ENCODE assay signal across 7 cellular contexts in genomic region chr2:102615620-102616436, GRCh38. TPM values are rescaled to one million over a fixed set of nuclear protein-coding genes. Genes with fewer than 3 reads are reported as not detected.
DNase-seq lines count a peak whose midpoint lies in the region; ATAC-seq and TF ChIP-seq lines count a peak whose summit lies in the region.

No MANE protein-coding gene starts in this region.

- TF ChIP-seq CTCF in GM10266 (IDR thresholded peaks at IDR 0.05; ENCODE audit: control insufficient read depth, insufficient read depth, low read depth, missing control alignments) (peak; percentile 88), IMR-90 (conservative IDR thresholded peaks at IDR 0.05; ENCODE audit: low read depth, low read length) (peak; percentile 91)

- no peak overlapping the region for H2BK20ac ChIP-seq in IMR-90 (ENCODE audit: low read depth, low read length)

- H4K8ac ChIP-seq in IMR-90 (ENCODE audit: low read depth in 2 of 2, low read length in 2 of 2): no peak overlapping the region

- intact Hi-C loops in IMR-90 (cut with micrococcal nuclease): loop anchor here (1.0 to 5.0 kb wide), 2 partner anchors 94 to 143 kb away; partner anchors contain the start of gene SLC9A4

- WGBS in IMR-90 (ENCODE audit: extremely low coverage in 2 of 2, insufficient read length in 1 of 2), 2 experiments: no CpG with 5 or more reads among the region's 5 CpGs

- no peak overlapping the region for H3K23ac ChIP-seq in IMR-90 (ENCODE audit: low read depth, low read length)

- in situ Hi-C loops in IMR-90 (cut with MboI; ENCODE audit: low sequenced_read_pairs): no loop called here

- no peaks in the 10 kb centered on the region for H3K79me1 ChIP-seq in IMR-90 (ENCODE audit: low read depth in 1 of 2, low read length in 2 of 2)

- H3K4me1 ChIP-seq in IMR-90 (ENCODE audit: control insufficient read depth, insufficient read depth, low read length): no peaks in the 10 kb centered on the region; the same call in 1 of the 2 replicates

- no peaks in the 10 kb centered on the region for H3K9me1 ChIP-seq in IMR-90 (ENCODE audit: insufficient read depth, low read length)

- TF ChIP-seq RAD21 in IMR-90 (IDR thresholded peaks at IDR 0.05; ENCODE audit: low read length): peak; percentile 90

- H3K36me3 ChIP-seq in IMR-90 (ENCODE audit: control insufficient read depth, insufficient read depth, low read length): no peaks in the 10 kb centered on the region

- no peak overlapping the region for H3K56ac ChIP-seq in IMR-90 (ENCODE audit: extremely low read depth, insufficient read depth, low read length)

- H3K9me3 ChIP-seq in IMR-90 (ENCODE audit: control insufficient read depth, insufficient read depth, low read length): no peaks in the 10 kb centered on the region

- no peak overlapping the region for H2BK120ac ChIP-seq in IMR-90 (ENCODE audit: low read depth, low read length)

- no peaks in the 10 kb centered on the region; the same call in 1 of the 2 replicates for H4K20me1 ChIP-seq in IMR-90 (ENCODE audit: insufficient read depth, low read length)

- no peak overlapping the region for H4K5ac ChIP-seq in IMR-90 (ENCODE audit: low read depth, low read length)

- POLR2A ChIA-PET in IMR-90 (lab: Charles Lee; ENCODE audit: unreplicated experiment): no interaction called here

- CTCF ChIA-PET in IMR-90 (lab: Yijun Ruan, JAX): interaction anchor here (0.5 to 1.8 kb wide), 13 partner anchors 10 to 147 kb away, joined by 3 to 11 read pairs (median 4); partner anchors contain the start of gene SLC9A4

- TF ChIP-seq POLR2A in IMR-90 (IDR thresholded peaks at IDR 0.05; ENCODE audit: low read depth, low read length): no peak

- H3K27ac ChIP-seq in IMR-90 (ENCODE audit: insufficient read depth, low read length): no peak overlapping the region

- H3K27me3 ChIP-seq in IMR-90 (ENCODE audit: control insufficient read depth, insufficient read depth, low read length): peaks cover 29% of the 10 kb centered on the region

- H3K14ac ChIP-seq in IMR-90 (replicated peaks; ENCODE audit: low read depth, low read length): no peak overlapping the region

- H2BK15ac ChIP-seq in IMR-90 (ENCODE audit: low read depth, low read length): no peak overlapping the region

- H2AK5ac ChIP-seq in IMR-90 (ENCODE audit: low read depth, low read length): no peak overlapping the region

- no peak overlapping the region for H3K4ac ChIP-seq in IMR-90 (ENCODE audit: low read depth, low read length)

- peak; percentile 81 for DNase-seq in GM10266 (ENCODE audit: extremely low spot score)
- peak; percentile 57 for DNase-seq in IMR-90
- DNase-seq in RPMI7951 (ENCODE audit: low read depth): peak; percentile 59
- peak; percentile 83 for DNase-seq in astrocyte of the hippocampus (ENCODE audit: low read depth, low spot score)
- DNase-seq in iPS-NIHi11 (ENCODE audit: low spot score): peak; percentile 80
- DNase-seq in stimulated activated CD4-positive, alpha-beta T cell treated with anti-CD3 and anti-CD28 coated beads, Interleukin-12 subunit alpha, Interleukin-12 subunit beta, amount 100 ng/mL, for 4 hours: peak; percentile 43

- no peak overlapping the region for H4K91ac ChIP-seq in IMR-90 (ENCODE audit: insufficient read depth, low read depth, low read length)

- no peak overlapping the region for H3K18ac ChIP-seq in IMR-90 (ENCODE audit: low read depth, low read length)

- dilution Hi-C loops in IMR-90 (cut with HindIII; ENCODE audit: low sequenced_read_pairs, unreplicated experiment): no loop called here

- ATAC-seq in GM21529 (IDR thresholded peaks at IDR 0.05; ENCODE audit: unreplicated experiment): peak; percentile 85
- ATAC-seq in IMR-90 (ENCODE audit: low read depth): peak; percentile 99

- no peak overlapping the region for H2AFZ ChIP-seq in IMR-90 (replicated peaks; ENCODE audit: low read length, poor library complexity)

- H2AK9ac ChIP-seq in IMR-90 (replicated peaks; ENCODE audit: low read depth, low read length, poor library complexity): no peak overlapping the region

- H2BK5ac ChIP-seq in IMR-90 (ENCODE audit: low read depth, low read length, poor library complexity, severe bottlenecking): no peak overlapping the region

- H3K4me3 ChIP-seq in IMR-90 (ENCODE audit: insufficient read depth, low read depth, low read length): no peak overlapping the region

- H3K9ac ChIP-seq in IMR-90 (ENCODE audit: low read depth, low read length): no peak overlapping the region

- H3K4me2 ChIP-seq in IMR-90 (ENCODE audit: low read depth, low read length): no peak overlapping the region

- BruUV-seq in IMR-90 (replicated peaks; lab: Mats Ljungman, UMichigan): no TSS peak

TF ChIP-seq in IMR-90, 13 proteins besides CTCF, POLR2A, EP300 and RAD21:
- peak; percentile 71 for TF ChIP-seq SMC3 (IDR thresholded peaks at IDR 0.05; ENCODE audit: low read depth, low read length)
- peak; percentile 40; the same call in 1 of the 2 replicates for TF ChIP-seq CEBPB (IDR thresholded peaks at IDR 0.05; ENCODE audit: low read depth, low read length)
- no peak for TF ChIP-seq BHLHE40 (IDR thresholded peaks at IDR 0.05; ENCODE audit: low read depth, low read length)
- no peak for TF ChIP-seq NFE2L2 (IDR thresholded peaks at IDR 0.05; ENCODE audit: low read depth, low read length)
- TF ChIP-seq MXI1 (IDR thresholded peaks at IDR 0.05; ENCODE audit: borderline replicate concordance, low read depth, low read length): no peak
- no peak for TF ChIP-seq RFX5 (IDR thresholded peaks at IDR 0.05; ENCODE audit: low read depth, low read length)
- TF ChIP-seq MAFK (IDR thresholded peaks at IDR 0.05; ENCODE audit: low read depth, low read length): no peak
- TF ChIP-seq ELK1 (IDR thresholded peaks at IDR 0.05; ENCODE audit: borderline replicate concordance, low read depth, low read length): no peak
- no peak for TF ChIP-seq CHD1 (IDR thresholded peaks at IDR 0.05; ENCODE audit: low read depth, low read length)
- TF ChIP-seq FOS (IDR thresholded peaks at IDR 0.05; ENCODE audit: low read depth, low read length): no peak
- TF ChIP-seq RCOR1 (IDR thresholded peaks at IDR 0.05; ENCODE audit: insufficient replicate concordance, low read length): no peak
- no peak for TF ChIP-seq USF2 (IDR thresholded peaks at IDR 0.05; ENCODE audit: low read depth, low read length)
- no peak for TF ChIP-seq MAZ (IDR thresholded peaks at IDR 0.05; ENCODE audit: borderline replicate concordance, low read depth, low read length)

RNA-seq across cellular contexts. Expression of gene SLC9A2, which starts 3.5 kb away (rescaled TPM):
- not detected in 2 replicates for total RNA-seq in IMR-90 (2012; rRNA removed)
- polyA plus RNA-seq in IMR-90 (2012; rRNA removed): not detected in 2 replicates
- not detected in 2 replicates for polyA plus RNA-seq in IMR-90 (2012; cell fraction: cytosol; rRNA removed)
- polyA plus RNA-seq in IMR-90 (2012; cell fraction: nucleus; rRNA removed; ENCODE audit: low replicate concordance): not detected in 2 replicates
- total RNA-seq in RPMI7951 (2014; rRNA removed; shearing (Covaris generic)): not detected in 2 replicates
